Comparison of ENCODE assay signal across 21 cellular contexts in the genomic region with DNA sequence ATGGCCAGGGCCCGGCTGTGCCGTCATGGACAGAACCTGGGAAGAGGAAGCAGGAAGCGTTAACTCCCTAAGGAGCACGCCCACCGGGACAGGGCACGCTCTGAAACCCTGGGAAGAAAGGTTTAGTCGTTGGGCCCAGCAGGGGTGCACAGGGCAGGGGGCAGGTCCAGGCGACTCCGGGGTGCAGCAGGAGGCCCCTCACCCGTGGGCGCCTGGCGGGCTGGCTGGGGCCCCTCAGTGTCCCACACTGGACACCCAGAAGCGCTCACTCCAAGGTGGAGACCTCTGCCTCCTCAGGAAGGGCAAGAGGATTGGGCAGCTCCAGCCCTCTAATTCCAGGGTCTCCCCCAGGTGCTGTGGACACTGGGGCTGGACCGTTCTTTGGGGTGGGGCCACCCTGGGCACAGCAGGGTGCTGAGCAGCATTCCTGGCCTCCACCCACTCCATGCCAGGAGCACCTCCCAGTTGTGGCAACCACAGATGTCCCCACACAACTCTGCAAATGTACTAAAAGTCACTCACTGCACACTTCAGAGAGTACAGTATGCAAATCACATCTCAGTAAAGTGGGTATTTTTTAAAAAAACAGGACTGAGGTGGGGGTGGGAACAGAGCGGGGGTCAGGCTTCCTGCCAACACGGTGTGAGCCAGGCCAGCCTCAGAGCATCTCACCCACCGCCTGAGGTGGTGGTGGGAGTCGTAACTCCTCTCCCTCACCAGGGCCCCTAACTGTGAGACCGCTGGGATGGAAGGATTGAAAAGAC. TPM values are rescaled to one million over a fixed set of nuclear protein-coding genes. Genes with fewer than 3 reads are reported as not detected.
A peak's percentile ranks its signal among the peaks of the same experiment; 100 is the strongest.
DNase-seq lines count a peak whose midpoint lies in the region; ATAC-seq and TF ChIP-seq lines count a peak whose summit lies in the region.
"Had no signal": no experiment of that assay in that cellular context is flagged by ENCODE, and none has a peak within 500 bp of the region (broad histone marks: within the 10 kb centered on the region; RNA-seq: fewer than 3 reads in every experiment).

No MANE protein-coding gene starts in this region.

- H2BK20ac ChIP-seq in IMR-90 (ENCODE audit: low read depth, low read length), result no peak overlapping the region

- no peak overlapping the region for H2BK12ac ChIP-seq in mesenchymal stem cell (ENCODE audit: low read length in 2 of 2)

- peak overlapping the region in 10 of 11 experiments; percentile 26 to 94 (median 72); a peak in 20 of 22 replicates for H3K4me2 ChIP-seq in BLaER1 treated with 17β-estradiol and CSF1 and Interleukin-3, amounts not matched to agents 10 nM and 100 nM
- H3K4me2 ChIP-seq in IMR-90 (ENCODE audit: low read depth, low read length), result no peak overlapping the region
- H3K4me2 ChIP-seq in mesenchymal stem cell (ENCODE audit: low read length, poor library complexity, severe bottlenecking), result no peak overlapping the region
- H3K4me2 ChIP-seq: SK-N-SH had no signal

- 100% methylated on average over 2 of the region's 19 CpGs; no CpG with 5 or more reads in 1 of the 2 experiments for WGBS in IMR-90 (ENCODE audit: extremely low coverage in 2 of 2, insufficient read length in 1 of 2), 2 experiments
- WGBS in mesenchymal stem cell, result 93% methylated on average over 17 of the region's 19 CpGs

- H2BK15ac ChIP-seq in IMR-90 (ENCODE audit: low read depth, low read length), result no peak overlapping the region
- H2BK15ac ChIP-seq in mesenchymal stem cell (ENCODE audit: low read depth, poor library complexity, severe bottlenecking), result no peak overlapping the region

- H4K8ac ChIP-seq in IMR-90 (ENCODE audit: low read depth in 2 of 2, low read length in 2 of 2) (no peak overlapping the region), mesenchymal stem cell (ENCODE audit: low read length) (no peak overlapping the region)

- H3K9me1 ChIP-seq in IMR-90 (ENCODE audit: insufficient read depth, low read length), result no peaks in the 10 kb centered on the region

- no peak for TF ChIP-seq RAD21 in IMR-90 (IDR thresholded peaks at IDR 0.05; ENCODE audit: low read length)

- no peak for DNase-seq in IMR-90
- no peak for DNase-seq in activated B cell treated with CpG ODN at 0.5 μM for 24 hours
- DNase-seq in mesenchymal stem cell, result no peak
- DNase-seq in dermis blood vessel endothelial cell, result no peak
- no peak for DNase-seq in NCI-H1930 (lab: John Stamatoyannopoulos, UW)
- DNase-seq in globus pallidus (ENCODE audit: low spot score), result no peak
- DNase-seq: NCI-H1105, NCI-H2171 had no signal

- H3K56ac ChIP-seq in IMR-90 (ENCODE audit: extremely low read depth, insufficient read depth, low read length), result no peak overlapping the region

- intact Hi-C loops in IMR-90 (cut with micrococcal nuclease) (loop anchor here (5.0 to 10.0 kb wide), 3 partner anchors 157 to 540 kb away; no protein-coding TSS in a partner anchor), activated B cell treated with CpG ODN at 0.5 μM for 24 hours (cut with micrococcal nuclease) (loop anchor here (1.0 to 5.0 kb wide), 3 partner anchors 35 to 537 kb away; a partner anchor contains a TSS)

- H2BK120ac ChIP-seq in IMR-90 (ENCODE audit: low read depth, low read length), result no peak overlapping the region
- H2BK120ac ChIP-seq in mesenchymal stem cell (ENCODE audit: low read depth, low read length), result no peak overlapping the region

- peaks cover 29% of the 10 kb centered on the region for H3K4me1 Mint-ChIP-seq in activated B cell treated with CpG ODN at 0.5 μM for 24 hours

- H3K4ac ChIP-seq in IMR-90 (ENCODE audit: low read depth, low read length) (no peak overlapping the region), mesenchymal stem cell (ENCODE audit: low read depth in 1 of 2, low read length in 2 of 2) (no peak overlapping the region)

- in situ Hi-C loops in IMR-90 (cut with MboI; ENCODE audit: low sequenced_read_pairs), result loop anchor here (5.0 kb wide), 1 partner anchor 37 kb away; a partner anchor contains a TSS

- no peak overlapping the region for H4K5ac ChIP-seq in IMR-90 (ENCODE audit: low read depth, low read length)

- POLR2A ChIA-PET in IMR-90 (lab: Charles Lee; ENCODE audit: unreplicated experiment), result no interaction called here
- POLR2A ChIA-PET in activated B cell treated with CpG ODN at 0.5 μM for 24 hours (lab: Charles Lee), result interaction anchor here (0.5 to 1.8 kb wide), 3 partner anchors 9 to 38 kb away, joined by 3 to 7 read pairs (median 7); no protein-coding TSS in a partner anchor

- dilution Hi-C loops in IMR-90 (cut with HindIII; ENCODE audit: low sequenced_read_pairs, unreplicated experiment), result no loop called here

- CTCF ChIA-PET in IMR-90 (lab: Yijun Ruan, JAX) (no interaction called here), activated B cell treated with CpG ODN at 0.5 μM for 24 hours (lab: Charles Lee) (interaction anchor here (0.8 to 2.5 kb wide), 7 partner anchors 28 to 187 kb away, joined by 3 to 15 read pairs (median 4); a partner anchor contains a TSS)

- no peak overlapping the region for H2BK5ac ChIP-seq in IMR-90 (ENCODE audit: low read depth, low read length, poor library complexity, severe bottlenecking)
- no peak overlapping the region for H2BK5ac ChIP-seq in mesenchymal stem cell (ENCODE audit: low read depth, low read length, poor library complexity, severe bottlenecking)

- H3K14ac ChIP-seq in IMR-90 (replicated peaks; ENCODE audit: low read depth, low read length) (no peak overlapping the region), mesenchymal stem cell (ENCODE audit: low read length in 2 of 2) (no peak overlapping the region)

- peaks cover 7 to 53% (median 25%) of the 10 kb centered on the region in 10 experiments; a peak in 19 of 20 replicates for H3K4me1 ChIP-seq in BLaER1 treated with 17β-estradiol and CSF1 and Interleukin-3, amounts not matched to agents 10 nM and 100 nM
- H3K4me1 ChIP-seq in IMR-90 (ENCODE audit: control insufficient read depth, insufficient read depth, low read length), result no peaks in the 10 kb centered on the region
- H3K4me1 ChIP-seq in mesenchymal stem cell (ENCODE audit: control insufficient read depth, insufficient read depth, low read depth, low read length), result peaks cover 55% of the 10 kb centered on the region
- H3K4me1 ChIP-seq: prostate gland had no signal

- H2AFZ ChIP-seq in IMR-90 (replicated peaks; ENCODE audit: low read length, poor library complexity), result peak overlapping the region; percentile 70
- no peak overlapping the region for H2AFZ ChIP-seq in mesenchymal stem cell (ENCODE audit: low read depth, low read length)

- no peak overlapping the region for H3K23ac ChIP-seq in IMR-90 (ENCODE audit: low read depth, low read length)
- no peak overlapping the region for H3K23ac ChIP-seq in mesenchymal stem cell (ENCODE audit: low read length in 2 of 2)

- peak overlapping the region in 9 of 11 experiments; percentile 1 to 77 (median 56); a peak in 13 of 22 replicates for H3K9ac ChIP-seq in BLaER1 treated with 17β-estradiol and CSF1 and Interleukin-3, amounts not matched to agents 10 nM and 100 nM
- no peak overlapping the region for H3K9ac ChIP-seq in IMR-90 (ENCODE audit: low read depth, low read length)
- no peak overlapping the region for H3K9ac ChIP-seq in mesenchymal stem cell (ENCODE audit: low read length)
- H3K9ac ChIP-seq: SK-N-SH had no signal

- peaks cover 49 to 86% (median 66%) of the 10 kb centered on the region in 11 experiments for H4K20me1 ChIP-seq in BLaER1 treated with 17β-estradiol and CSF1 and Interleukin-3, amounts not matched to agents 10 nM and 100 nM
- H4K20me1 ChIP-seq in IMR-90 (ENCODE audit: insufficient read depth, low read length), result peaks cover 17% of the 10 kb centered on the region

- ATAC-seq in IMR-90 (ENCODE audit: low read depth), result no peak
- peak; percentile 58 for ATAC-seq in activated B cell treated with CpG ODN at 0.5 μM for 24 hours (ENCODE audit: low read depth)
- no peak for ATAC-seq in GM21576 (IDR thresholded peaks at IDR 0.05; ENCODE audit: unreplicated experiment)

- H3K27ac ChIP-seq in BLaER1 treated with 17β-estradiol and CSF1 and Interleukin-3, amounts not matched to agents 10 nM and 100 nM, result peak overlapping the region in 3 of 11 experiments; percentile 14 to 57 (median 43); a peak in 4 of 22 replicates
- H3K27ac ChIP-seq in IMR-90 (ENCODE audit: insufficient read depth, low read length) (no peak overlapping the region), mesenchymal stem cell (ENCODE audit: low read length, poor library complexity, severe bottlenecking) (no peak overlapping the region)

- H3K9me3 Mint-ChIP-seq in activated B cell treated with CpG ODN at 0.5 μM for 24 hours, result no peaks in the 10 kb centered on the region
- H3K9me3 Mint-ChIP-seq: CD4-positive, alpha-beta memory T cell; natural killer cell; T-helper 1 cell treated with Interleukin-12 subunit alpha and Interleukin-12 subunit beta and Interleukin-4 antibody, amounts not matched to agents 30 μg/mL and 1 μg/mL, for 36 hours had no signal

- TF ChIP-seq CTCF in IMR-90 (conservative IDR thresholded peaks at IDR 0.05; ENCODE audit: low read depth, low read length) (no peak), activated B cell treated with CpG ODN at 0.5 μM for 24 hours (IDR thresholded peaks at IDR 0.05) (no peak)

- no peak overlapping the region for H3K4me3 ChIP-seq in BLaER1 treated with 17β-estradiol and CSF1 and Interleukin-3, amounts not matched to agents 10 nM and 100 nM
- no peak overlapping the region for H3K4me3 ChIP-seq in IMR-90 (ENCODE audit: insufficient read depth, low read depth, low read length)
- H3K4me3 ChIP-seq in mesenchymal stem cell (ENCODE audit: insufficient read depth in 1 of 2, low read depth in 1 of 2, low read length in 2 of 2), result no peak overlapping the region
- H3K4me3 ChIP-seq: coronary artery, heart left ventricle, prostate gland had no signal

- no peaks in the 10 kb centered on the region for H3K27me3 Mint-ChIP-seq in activated B cell treated with CpG ODN at 0.5 μM for 24 hours
- H3K27me3 Mint-ChIP-seq: CD4-positive, alpha-beta memory T cell had no signal

- H4K91ac ChIP-seq in IMR-90 (ENCODE audit: insufficient read depth, low read depth, low read length) (no peak overlapping the region), mesenchymal stem cell (ENCODE audit: low read length) (no peak overlapping the region)

- H3K9me3 ChIP-seq in BLaER1 treated with 17β-estradiol and CSF1 and Interleukin-3, amounts not matched to agents 10 nM and 100 nM (replicated peaks in 1 of 11), result peaks cover 0 to 4% (median 0%) of the 10 kb centered on the region in 11 experiments; a peak in 1 of 22 replicates
- no peaks in the 10 kb centered on the region for H3K9me3 ChIP-seq in IMR-90 (ENCODE audit: control insufficient read depth, insufficient read depth, low read length)
- H3K9me3 ChIP-seq in mesenchymal stem cell (ENCODE audit: control insufficient read depth, low read length), result no peaks in the 10 kb centered on the region
- H3K9me3 ChIP-seq: heart left ventricle, prostate gland, SK-N-SH had no signal

- no peak overlapping the region for H3K18ac ChIP-seq in IMR-90 (ENCODE audit: low read depth, low read length)
- no peak overlapping the region for H3K18ac ChIP-seq in mesenchymal stem cell (ENCODE audit: low read depth in 1 of 2, low read length in 2 of 2)

- TF ChIP-seq POLR2A in IMR-90 (IDR thresholded peaks at IDR 0.05; ENCODE audit: low read depth, low read length), result no peak

- H3K4me3 Mint-ChIP-seq in activated B cell treated with CpG ODN at 0.5 μM for 24 hours, result peak overlapping the region; percentile 64
- H3K4me3 Mint-ChIP-seq: CD4-positive, alpha-beta memory T cell; natural killer cell; T-helper 1 cell treated with Interleukin-12 subunit alpha and Interleukin-12 subunit beta and Interleukin-4 antibody, amounts not matched to agents 30 μg/mL and 1 μg/mL, for 36 hours had no signal

- peaks cover 31% of the 10 kb centered on the region for H3K36me3 Mint-ChIP-seq in activated B cell treated with CpG ODN at 0.5 μM for 24 hours (ENCODE audit: low read depth)
- H3K36me3 Mint-ChIP-seq: natural killer cell had no signal

- no peaks in the 10 kb centered on the region for H3K27me3 ChIP-seq in BLaER1 treated with 17β-estradiol and CSF1 and Interleukin-3, amounts not matched to agents 10 nM and 100 nM
- H3K27me3 ChIP-seq in IMR-90 (ENCODE audit: control insufficient read depth, insufficient read depth, low read length) (no peaks in the 10 kb centered on the region), mesenchymal stem cell (ENCODE audit: control insufficient read depth in 1 of 2, insufficient read depth in 1 of 2, low read length in 2 of 2) (no peaks in the 10 kb centered on the region)
- H3K27me3 ChIP-seq: heart left ventricle had no signal

- H2AK9ac ChIP-seq in IMR-90 (replicated peaks; ENCODE audit: low read depth, low read length, poor library complexity), result peak overlapping the region; percentile 90

- peaks cover 6 to 29% of the 10 kb centered on the region in 2 experiments for H3K79me1 ChIP-seq in IMR-90 (ENCODE audit: low read depth in 1 of 2, low read length in 2 of 2)
- peaks cover 17% of the 10 kb centered on the region for H3K79me1 ChIP-seq in mesenchymal stem cell (replicated peaks; ENCODE audit: low read length, poor library complexity, severe bottlenecking)

- H2AK5ac ChIP-seq in IMR-90 (ENCODE audit: low read depth, low read length) (no peak overlapping the region), mesenchymal stem cell (ENCODE audit: low read length, severe bottlenecking) (peak overlapping the region; percentile 63)

- peaks cover 37 to 90% (median 53%) of the 10 kb centered on the region in 11 experiments for H3K36me3 ChIP-seq in BLaER1 treated with 17β-estradiol and CSF1 and Interleukin-3, amounts not matched to agents 10 nM and 100 nM
- peaks cover 36% of the 10 kb centered on the region for H3K36me3 ChIP-seq in IMR-90 (ENCODE audit: control insufficient read depth, insufficient read depth, low read length)
- peaks cover 45 to 92% of the 10 kb centered on the region in 2 experiments for H3K36me3 ChIP-seq in mesenchymal stem cell (ENCODE audit: control insufficient read depth in 1 of 2, insufficient read depth in 2 of 2, low read depth in 1 of 2, low read length in 2 of 2)
- H3K36me3 ChIP-seq: prostate gland had no signal

- peak overlapping the region; percentile 59 for H3K27ac Mint-ChIP-seq in activated B cell treated with CpG ODN at 0.5 μM for 24 hours
- H3K27ac Mint-ChIP-seq: T-helper 1 cell treated with Interleukin-12 subunit alpha and Interleukin-12 subunit beta and Interleukin-4 antibody, amounts not matched to agents 30 μg/mL and 1 μg/mL, for 36 hours had no signal

- BruUV-seq in IMR-90 (replicated peaks; lab: Mats Ljungman, UMichigan), result no TSS peak

RNA-seq across cellular contexts. Expression of a gene that starts 35.2 kb away (rescaled TPM):
- total RNA-seq in IMR-90 (2012; rRNA removed), result 10.8 and 13.6 TPM in 2 replicates
- 23.3 and 28.0 TPM in 2 replicates for polyA plus RNA-seq in IMR-90 (2012; rRNA removed)
- polyA plus RNA-seq in IMR-90 (2012; cell fraction: cytosol; rRNA removed), result 14.8 and 28.7 TPM in 2 replicates
- 21.1 and 41.9 TPM in 2 replicates for polyA plus RNA-seq in IMR-90 (2012; cell fraction: nucleus; rRNA removed; ENCODE audit: low replicate concordance)
- 28.3 and 31.1 TPM in 2 replicates for total RNA-seq in activated B cell treated with CpG ODN at 0.5 μM for 24 hours
- polyA plus RNA-seq in mesenchymal stem cell (2013, experiment 1 of 2), result 52.2 TPM
- 51.8 TPM for polyA plus RNA-seq in mesenchymal stem cell (2013, experiment 2 of 2)
- 57.7 and 75.6 TPM in 2 replicates for total RNA-seq in dermis blood vessel endothelial cell

RNA-seq across cellular contexts. Expression of a gene that starts 38.5 kb away (rescaled TPM):
- total RNA-seq in IMR-90 (2012; rRNA removed) (10.8 and 12.8 TPM in 2 replicates), activated B cell treated with CpG ODN at 0.5 μM for 24 hours (45.3 and 48.1 TPM in 2 replicates), dermis blood vessel endothelial cell (30.8 and 39.2 TPM in 2 replicates)
- 19.5 and 25.1 TPM in 2 replicates for polyA plus RNA-seq in IMR-90 (2012; rRNA removed)
- polyA plus RNA-seq in IMR-90 (2012; cell fraction: cytosol; rRNA removed), result 16.4 and 29.5 TPM in 2 replicates
- 48.6 and 103 TPM in 2 replicates for polyA plus RNA-seq in IMR-90 (2012; cell fraction: nucleus; rRNA removed; ENCODE audit: low replicate concordance)
- 16.6 TPM for polyA plus RNA-seq in mesenchymal stem cell (2013, experiment 1 of 2)
- polyA plus RNA-seq in mesenchymal stem cell (2013, experiment 2 of 2), result 16.4 TPM

RNA-seq across cellular contexts. Expression of a gene that starts 43.1 kb away (rescaled TPM):
- total RNA-seq in IMR-90 (2012; rRNA removed), result not detected in 2 replicates
- polyA plus RNA-seq in IMR-90 (2012; rRNA removed), result not detected in 2 replicates
- polyA plus RNA-seq in IMR-90 (2012; cell fraction: cytosol; rRNA removed), result 0.03 TPM in 1 of 2 replicates, not detected in the other
- not detected in 2 replicates for polyA plus RNA-seq in IMR-90 (2012; cell fraction: nucleus; rRNA removed; ENCODE audit: low replicate concordance)
- total RNA-seq in activated B cell treated with CpG ODN at 0.5 μM for 24 hours, result 0.86 and 1.7 TPM in 2 replicates
- not detected for polyA plus RNA-seq in mesenchymal stem cell (2013, experiment 1 of 2)
- polyA plus RNA-seq in mesenchymal stem cell (2013, experiment 2 of 2), result not detected
- 0.09 and 0.51 TPM in 2 replicates for total RNA-seq in dermis blood vessel endothelial cell
- total RNA-seq: cardiac septum, occipital lobe had no signal

RNA-seq across cellular contexts. Expression of a gene that starts 58.4 kb away (rescaled TPM):
- total RNA-seq in IMR-90 (2012; rRNA removed) (0.28 and 0.36 TPM in 2 replicates), activated B cell treated with CpG ODN at 0.5 μM for 24 hours (0.39 and 0.47 TPM in 2 replicates), dermis blood vessel endothelial cell (1.3 and 1.7 TPM in 2 replicates)
- 2.3 and 3.6 TPM in 2 replicates for polyA plus RNA-seq in IMR-90 (2012; rRNA removed)
- 2.4 and 4.4 TPM in 2 replicates for polyA plus RNA-seq in IMR-90 (2012; cell fraction: cytosol; rRNA removed)
- polyA plus RNA-seq in IMR-90 (2012; cell fraction: nucleus; rRNA removed; ENCODE audit: low replicate concordance), result 1.2 and 4.5 TPM in 2 replicates
- polyA plus RNA-seq in mesenchymal stem cell (2013, experiment 1 of 2), result 6.8 TPM
- polyA plus RNA-seq in mesenchymal stem cell (2013, experiment 2 of 2), result 6.9 TPM
- total RNA-seq: MCF 10A had no signal
- polyA plus RNA-seq: keratinocyte had no signal

Comparison
In these comparisons a context has a peak if more than half of its experiments do, and no peak if none do; other contexts are left out.
1. H3K4me2 ChIP-seq: peak in BLaER1 treated with 17β-estradiol and CSF1 and Interleukin-3, amounts not matched to agents 10 nM and 100 nM (10 of 11); none in IMR-90 (single experiment) and mesenchymal stem cell (single experiment).
2. H3K9ac ChIP-seq: peak in BLaER1 treated with 17β-estradiol and CSF1 and Interleukin-3, amounts not matched to agents 10 nM and 100 nM (9 of 11); none in IMR-90 (single experiment) and mesenchymal stem cell (single experiment).